ENCODE assay signal across 10 cellular contexts in genomic region chr13:42996584-42996983, GRCh38. TPM values are rescaled to one million over a fixed set of nuclear protein-coding genes. Genes with fewer than 3 reads are reported as not detected.
DNase-seq lines count a peak whose midpoint lies in the region; ATAC-seq and TF ChIP-seq lines count a peak whose summit lies in the region.
"Had no signal": no experiment of that assay in that cellular context is flagged by ENCODE, and none has a peak within 500 bp of the region (broad histone marks: within the 10 kb centered on the region; RNA-seq: fewer than 3 reads in every experiment).

No MANE protein-coding gene starts in this region.

- no CpG with 5 or more reads among the region's 3 CpGs for WGBS in IMR-90 (ENCODE audit: extremely low coverage in 2 of 2, insufficient read length in 1 of 2), 2 experiments
- 10% methylated on average over 2 of the region's 3 CpGs for WGBS in mesenchymal stem cell

- H3K23ac ChIP-seq in IMR-90 (ENCODE audit: low read depth, low read length): 0 out of 2 replicates have a peak overlapping the region, but pooled peaks have one; percentile 89
- H3K23ac ChIP-seq in mesenchymal stem cell (ENCODE audit: low read length in 2 of 2): no peak overlapping the region

- TF ChIP-seq CTCF in IMR-90 (conservative IDR thresholded peaks at IDR 0.05; ENCODE audit: low read depth, low read length) (no peak), A673 (conservative IDR thresholded peaks at IDR 0.05; ENCODE audit: low read depth, low read length) (no peak)

- H4K91ac ChIP-seq in IMR-90 (ENCODE audit: insufficient read depth, low read depth, low read length): no peak overlapping the region
- no peak overlapping the region for H4K91ac ChIP-seq in mesenchymal stem cell (ENCODE audit: low read length)

- H2AFZ ChIP-seq in IMR-90 (replicated peaks; ENCODE audit: low read length, poor library complexity) (no peak overlapping the region), mesenchymal stem cell (ENCODE audit: low read depth, low read length) (no peak overlapping the region)

- H4K5ac ChIP-seq in IMR-90 (ENCODE audit: low read depth, low read length): no peak overlapping the region

- no peak overlapping the region for H2AK9ac ChIP-seq in IMR-90 (replicated peaks; ENCODE audit: low read depth, low read length, poor library complexity)

- H3K27me3 ChIP-seq in IMR-90 (ENCODE audit: control insufficient read depth, insufficient read depth, low read length) (no peaks in the 10 kb centered on the region), mesenchymal stem cell (ENCODE audit: control insufficient read depth in 1 of 2, insufficient read depth in 1 of 2, low read length in 2 of 2) (no peaks in the 10 kb centered on the region), A673 (replicated peaks; ENCODE audit: insufficient read depth, low read depth, low read length, poor library complexity) (no peaks in the 10 kb centered on the region)

- H3K18ac ChIP-seq in IMR-90 (ENCODE audit: low read depth, low read length) (no peak overlapping the region), mesenchymal stem cell (ENCODE audit: low read depth in 1 of 2, low read length in 2 of 2) (no peak overlapping the region)

- 0 out of 2 replicates have a peak, but pooled peaks cover 9% of the 10 kb centered on the region for H3K9me1 ChIP-seq in IMR-90 (ENCODE audit: insufficient read depth, low read length)

- no peaks in the 10 kb centered on the region for H4K20me1 ChIP-seq in IMR-90 (ENCODE audit: insufficient read depth, low read length)

- TF ChIP-seq RAD21 in IMR-90 (IDR thresholded peaks at IDR 0.05; ENCODE audit: low read length): no peak

- H3K79me1 ChIP-seq in IMR-90 (ENCODE audit: low read depth in 1 of 2, low read length in 2 of 2) (no peaks in the 10 kb centered on the region), mesenchymal stem cell (replicated peaks; ENCODE audit: low read length, poor library complexity, severe bottlenecking) (no peaks in the 10 kb centered on the region)

- H3K27ac ChIP-seq in IMR-90 (ENCODE audit: insufficient read depth, low read length) (peak overlapping the region; percentile 19; the same call in 1 of the 2 replicates), mesenchymal stem cell (ENCODE audit: low read length, poor library complexity, severe bottlenecking) (peak overlapping the region; percentile 23), A673 (ENCODE audit: low read depth, low read length, poor library complexity, severe bottlenecking) (no peak overlapping the region)

- peak overlapping the region; percentile 89; the same call in 1 of the 2 replicates for H2BK120ac ChIP-seq in IMR-90 (ENCODE audit: low read depth, low read length)
- H2BK120ac ChIP-seq in mesenchymal stem cell (ENCODE audit: low read depth, low read length): no peak overlapping the region

- no peak for TF ChIP-seq POLR2A in IMR-90 (IDR thresholded peaks at IDR 0.05; ENCODE audit: low read depth, low read length)

- DNase-seq in EH (ENCODE audit: low read depth) (peak; percentile 94), IMR-90 (peak; percentile 98), amniotic epithelial cell (ENCODE audit: low read depth) (peak; percentile 94), mesenchymal stem cell (peak; percentile 86), activated gamma-delta T cell treated with Interleukin-2 at 50 U/mL for 16 hours (no peak), nucleus accumbens (lab: John Stamatoyannopoulos, UW) (no peak), A673 (ENCODE audit: low spot score) (no peak)
- DNase-seq: effector memory CD8-positive, alpha-beta T cell had no signal

- POLR2A ChIA-PET in IMR-90 (lab: Charles Lee; ENCODE audit: unreplicated experiment) (interaction anchor here (0.6 kb wide), 1 partner anchor 53 kb away, joined by 3 read pairs; no protein-coding TSS in a partner anchor), A673 (lab: Charles Lee; ENCODE audit: low non-redundant PET) (no interaction called here)

- H4K8ac ChIP-seq in IMR-90 (ENCODE audit: low read depth in 2 of 2, low read length in 2 of 2) (no peak overlapping the region), mesenchymal stem cell (ENCODE audit: low read length) (no peak overlapping the region)

- in situ Hi-C loops in IMR-90 (cut with MboI; ENCODE audit: low sequenced_read_pairs): no loop called here

- intact Hi-C loops in IMR-90 (cut with micrococcal nuclease) (no loop called here), A673 (cut with micrococcal nuclease; ENCODE audit: unreplicated experiment) (no loop called here)

- BruUV-seq in IMR-90 (replicated peaks; lab: Mats Ljungman, UMichigan) (no TSS peak), A673 (replicated peaks; lab: Mats Ljungman, UMichigan) (no TSS peak)

- ATAC-seq in IMR-90 (ENCODE audit: low read depth): peak; percentile 69
- ATAC-seq in GM19328 (IDR thresholded peaks at IDR 0.05; ENCODE audit: unreplicated experiment): no peak
- ATAC-seq: effector memory CD8-positive, alpha-beta T cell had no signal

- H3K4me3 ChIP-seq in IMR-90 (ENCODE audit: insufficient read depth, low read depth, low read length) (no peak overlapping the region), mesenchymal stem cell (ENCODE audit: insufficient read depth in 1 of 2, low read depth in 1 of 2, low read length in 2 of 2) (no peak overlapping the region), A673 (ENCODE audit: low read depth, low read length, poor library complexity, severe bottlenecking) (no peak overlapping the region)
- H3K4me3 ChIP-seq: HAP-1 had no signal

- no peaks in the 10 kb centered on the region for H3K36me3 ChIP-seq in IMR-90 (ENCODE audit: control insufficient read depth, insufficient read depth, low read length)
- no peaks in the 10 kb centered on the region for H3K36me3 ChIP-seq in mesenchymal stem cell (ENCODE audit: control insufficient read depth in 1 of 2, insufficient read depth in 2 of 2, low read depth in 1 of 2, low read length in 2 of 2)
- H3K36me3 ChIP-seq in A673 (ENCODE audit: insufficient read depth, low read length, poor library complexity, severe bottlenecking): no peaks in the 10 kb centered on the region
- H3K36me3 ChIP-seq: HAP-1 had no signal

- dilution Hi-C loops in IMR-90 (cut with HindIII; ENCODE audit: low sequenced_read_pairs, unreplicated experiment): no loop called here

- no peaks in the 10 kb centered on the region for H3K9me3 ChIP-seq in IMR-90 (ENCODE audit: control insufficient read depth, insufficient read depth, low read length)
- H3K9me3 ChIP-seq in mesenchymal stem cell (ENCODE audit: control insufficient read depth, low read length): no peaks in the 10 kb centered on the region
- no peaks in the 10 kb centered on the region for H3K9me3 ChIP-seq in A673 (ENCODE audit: low read depth, low read length, poor library complexity, severe bottlenecking)

- peak overlapping the region; percentile 65; the same call in 1 of the 2 replicates for H3K56ac ChIP-seq in IMR-90 (ENCODE audit: extremely low read depth, insufficient read depth, low read length)

- no peak overlapping the region for H2BK12ac ChIP-seq in mesenchymal stem cell (ENCODE audit: low read length in 2 of 2)

- H3K4me2 ChIP-seq in IMR-90 (ENCODE audit: low read depth, low read length): no peak overlapping the region
- H3K4me2 ChIP-seq in mesenchymal stem cell (ENCODE audit: low read length, poor library complexity, severe bottlenecking): no peak overlapping the region

- H2AK5ac ChIP-seq in IMR-90 (ENCODE audit: low read depth, low read length): no peak overlapping the region
- H2AK5ac ChIP-seq in mesenchymal stem cell (ENCODE audit: low read length, severe bottlenecking): no peak overlapping the region

- H2BK5ac ChIP-seq in IMR-90 (ENCODE audit: low read depth, low read length, poor library complexity, severe bottlenecking) (peak overlapping the region; percentile 97), mesenchymal stem cell (ENCODE audit: low read depth, low read length, poor library complexity, severe bottlenecking) (no peak overlapping the region)

- peak overlapping the region; percentile 95; the same call in 1 of the 2 replicates for H2BK20ac ChIP-seq in IMR-90 (ENCODE audit: low read depth, low read length)

- H3K4ac ChIP-seq in IMR-90 (ENCODE audit: low read depth, low read length): peak overlapping the region; percentile 80; the same call in 1 of the 2 replicates
- no peak overlapping the region for H3K4ac ChIP-seq in mesenchymal stem cell (ENCODE audit: low read depth in 1 of 2, low read length in 2 of 2)

- H3K14ac ChIP-seq in IMR-90 (replicated peaks; ENCODE audit: low read depth, low read length): no peak overlapping the region
- H3K14ac ChIP-seq in mesenchymal stem cell (ENCODE audit: low read length in 2 of 2): no peak overlapping the region

- CTCF ChIA-PET in IMR-90 (lab: Yijun Ruan, JAX): interaction anchor here (0.6 kb wide), 1 partner anchor 26 kb away, joined by 4 read pairs; no protein-coding TSS in a partner anchor
- CTCF ChIA-PET in A673 (lab: Charles Lee): no interaction called here

- peaks cover 2% of the 10 kb centered on the region for H3K4me1 ChIP-seq in IMR-90 (ENCODE audit: control insufficient read depth, insufficient read depth, low read length)
- H3K4me1 ChIP-seq in mesenchymal stem cell (ENCODE audit: control insufficient read depth, insufficient read depth, low read depth, low read length): peaks cover 3% of the 10 kb centered on the region
- no peaks in the 10 kb centered on the region for H3K4me1 ChIP-seq in A673 (ENCODE audit: insufficient read depth, low read length, poor library complexity, severe bottlenecking)

- H3K9ac ChIP-seq in IMR-90 (ENCODE audit: low read depth, low read length): no peak overlapping the region
- H3K9ac ChIP-seq in mesenchymal stem cell (ENCODE audit: low read length): peak overlapping the region; percentile 23

- no peak overlapping the region for H2BK15ac ChIP-seq in IMR-90 (ENCODE audit: low read depth, low read length)
- no peak overlapping the region for H2BK15ac ChIP-seq in mesenchymal stem cell (ENCODE audit: low read depth, poor library complexity, severe bottlenecking)

TF ChIP-seq in IMR-90, 13 proteins besides CTCF, POLR2A, EP300 and RAD21 (continues in another document):
- TF ChIP-seq MAZ (IDR thresholded peaks at IDR 0.05; ENCODE audit: borderline replicate concordance, low read depth, low read length) (no peak), FOS (IDR thresholded peaks at IDR 0.05; ENCODE audit: low read depth, low read length) (peak; percentile 97), CEBPB (IDR thresholded peaks at IDR 0.05; ENCODE audit: low read depth, low read length) (peak; percentile 98)

RNA-seq across cellular contexts. Expression of gene EPSTI1, which starts 4.5 kb away (rescaled TPM):
- 0.90 and 1.1 TPM in 2 replicates for total RNA-seq in IMR-90 (2012; rRNA removed)
- 1.0 and 1.6 TPM in 2 replicates for polyA plus RNA-seq in IMR-90 (2012; rRNA removed)
- polyA plus RNA-seq in IMR-90 (2012; cell fraction: cytosol; rRNA removed): 0.41 and 0.70 TPM in 2 replicates
- 0.45 and 3.4 TPM in 2 replicates for polyA plus RNA-seq in IMR-90 (2012; cell fraction: nucleus; rRNA removed; ENCODE audit: low replicate concordance)
- polyA plus RNA-seq in mesenchymal stem cell (2013, experiment 1 of 2): 9.4 TPM
- 9.6 TPM for polyA plus RNA-seq in mesenchymal stem cell (2013, experiment 2 of 2)
- 0.13 TPM in 1 of 2 replicates, not detected in the other for total RNA-seq in A673 (2021)

RNA-seq across cellular contexts. Expression of gene DNAJC15, which starts 26.8 kb away (rescaled TPM):
- total RNA-seq in IMR-90 (2012; rRNA removed) (7.0 and 12.5 TPM in 2 replicates), A673 (2021) (2.4 and 2.6 TPM in 2 replicates)
- 22.0 and 28.9 TPM in 2 replicates for polyA plus RNA-seq in IMR-90 (2012; rRNA removed)
- polyA plus RNA-seq in IMR-90 (2012; cell fraction: cytosol; rRNA removed): 4.2 and 6.8 TPM in 2 replicates
- 3.5 and 6.9 TPM in 2 replicates for polyA plus RNA-seq in IMR-90 (2012; cell fraction: nucleus; rRNA removed; ENCODE audit: low replicate concordance)
- polyA plus RNA-seq in mesenchymal stem cell (2013, experiment 1 of 2): 0.14 TPM
- 0.11 TPM for polyA plus RNA-seq in mesenchymal stem cell (2013, experiment 2 of 2)

Comparison
In these comparisons a context has a peak if more than half of its experiments do, and no peak if none do; other contexts are left out.
1. DNase-seq: peak in EH (single experiment), IMR-90 (single experiment), amniotic epithelial cell (single experiment) and mesenchymal stem cell (single experiment); none in activated gamma-delta T cell treated with Interleukin-2 at 50 U/mL for 16 hours (single experiment), nucleus accumbens (0 of 56) and A673 (single experiment).